1 cellular context compared by ENCODE assay signal in genomic region chr6:41027799-41028617, GRCh38.
TF ChIP-seq lines count a peak whose summit lies in the region.

No MANE protein-coding gene starts in this region.

TF ChIP-seq in K562, 482 proteins besides CTCF, POLR2A, EP300 and RAD21 (continued from another document and continues in another):
- TF ChIP-seq CHD7 (IDR thresholded peaks at IDR 0.05; ENCODE audit: low read depth, low read length) (no peak), XRCC5 (IDR thresholded peaks at IDR 0.05; ENCODE audit: low read depth, low read length) (0 out of 2 replicates have a peak, but pooled peaks have one; percentile 46), ZNF57 (CRISPR knock-in tag; IDR thresholded peaks at IDR 0.05) (no peak), KDM2B (CRISPR knock-in tag; IDR thresholded peaks at IDR 0.05) (no peak), POLR2G (IDR thresholded peaks at IDR 0.05; ENCODE audit: low read depth, low read length) (peak; percentile 72), ZNF165 (CRISPR knock-in tag; IDR thresholded peaks at IDR 0.05; ENCODE audit: borderline replicate concordance) (no peak; the same call in 1 of the 2 replicates), CTCFL (IDR thresholded peaks at IDR 0.05; ENCODE audit: borderline replicate concordance, insufficient read depth, low read depth, low read length, poor library complexity, severe bottlenecking) (peak; percentile 57), RB1 (IDR thresholded peaks at IDR 0.05; ENCODE audit: low read depth) (peak; percentile 97), THAP12 (CRISPR knock-in tag; IDR thresholded peaks at IDR 0.05) (no peak), ZNF436 (CRISPR knock-in tag; IDR thresholded peaks at IDR 0.05) (no peak), U2AF1 (optimal IDR thresholded peaks at IDR 0.05; ENCODE audit: low read depth, low read length) (no peak), EGR1 (conservative IDR thresholded peaks at IDR 0.05) (0 out of 2 replicates have a peak, but pooled peaks have one; percentile 24), ZNF134 (CRISPR knock-in tag; conservative IDR thresholded peaks at IDR 0.05) (peak; percentile 41; the same call in 1 of the 2 replicates), PPARD (CRISPR knock-in tag; IDR thresholded peaks at IDR 0.05) (no peak), NFXL1 (CRISPR knock-in tag; IDR thresholded peaks at IDR 0.05) (no peak), ZNF561 (CRISPR knock-in tag; conservative IDR thresholded peaks at IDR 0.05) (no peak), ETV1 (tag; conservative IDR thresholded peaks at IDR 0.05; ENCODE audit: low read depth) (peak; percentile 68), SREBF1 (IDR thresholded peaks at IDR 0.05; ENCODE audit: borderline replicate concordance, low read depth, low read length) (no peak), ZBTB9 (CRISPR knock-in tag; IDR thresholded peaks at IDR 0.05) (0 out of 2 replicates have a peak, but pooled peaks have one; percentile 60), ZNF764 (CRISPR knock-in tag; IDR thresholded peaks at IDR 0.05; ENCODE audit: low read depth) (no peak), FOS (IDR thresholded peaks at IDR 0.05; ENCODE audit: extremely low read depth, insufficient read length) (no peak), STAT5B (CRISPR knock-in tag; IDR thresholded peaks at IDR 0.05) (no peak), ELF1 (tag; IDR thresholded peaks at IDR 0.05) (no peak), NR0B1 (IDR thresholded peaks at IDR 0.05; ENCODE audit: partially characterized antibody) (no peak), PCBP2 (IDR thresholded peaks at IDR 0.05; ENCODE audit: low read depth, low read length, poor library complexity, severe bottlenecking) (no peak), HNRNPH1 (optimal IDR thresholded peaks at IDR 0.05; ENCODE audit: low read depth, low read length) (no peak), TARDBP (IDR thresholded peaks at IDR 0.05) (no peak; the same call in 1 of the 2 replicates), CBFA2T3 (IDR thresholded peaks at IDR 0.05) (no peak), CREB3 (tag; conservative IDR thresholded peaks at IDR 0.05; ENCODE audit: low read depth) (no peak), SRSF7 (optimal IDR thresholded peaks at IDR 0.05; ENCODE audit: low read depth, low read length) (no peak), NELFE (IDR thresholded peaks at IDR 0.05; ENCODE audit: insufficient read depth, insufficient read length) (no peak), ZFX (CRISPR knock-in tag; IDR thresholded peaks at IDR 0.05) (no peak; the same call in 1 of the 2 replicates), RUNX1 (IDR thresholded peaks at IDR 0.05; ENCODE audit: low read depth) (no peak), GABPB1 (CRISPR knock-in tag; IDR thresholded peaks at IDR 0.05) (peak; percentile 82), ZNF707 (CRISPR knock-in tag; conservative IDR thresholded peaks at IDR 0.05) (no peak), SIN3B (IDR thresholded peaks at IDR 0.05; ENCODE audit: low read depth) (peak; percentile 40; the same call in 1 of the 2 replicates), JUN (IDR thresholded peaks at IDR 0.05; ENCODE audit: borderline replicate concordance, low read depth, low read length) (no peak), JUN (CRISPR knock-in tag; IDR thresholded peaks at IDR 0.05; ENCODE audit: borderline replicate concordance) (0 out of 2 replicates have a peak, but pooled peaks have one; percentile 51), ZNF589 (CRISPR knock-in tag; IDR thresholded peaks at IDR 0.05; ENCODE audit: low read depth) (peak; percentile 79; the same call in 1 of the 2 replicates), ATF4 (CRISPR knock-in tag; IDR thresholded peaks at IDR 0.05) (no peak), KLF13 (tag; IDR thresholded peaks at IDR 0.05; ENCODE audit: borderline replicate concordance, low read depth) (peak; percentile 51; the same call in 1 of the 2 replicates), ZZZ3 (IDR thresholded peaks at IDR 0.05) (no peak), ZNF444 (CRISPR knock-in tag; IDR thresholded peaks at IDR 0.05) (no peak), NR2F6 (CRISPR knock-in tag; IDR thresholded peaks at IDR 0.05) (no peak), PML (IDR thresholded peaks at IDR 0.05; ENCODE audit: low read length) (no peak), CBX2 (IDR thresholded peaks at IDR 0.05; ENCODE audit: insufficient read depth, low read length, poor library complexity, severe bottlenecking) (no peak), WHSC1 (IDR thresholded peaks at IDR 0.05; ENCODE audit: low read length) (no peak), PTBP1 (IDR thresholded peaks at IDR 0.05; ENCODE audit: low read depth, low read length) (no peak), TEAD1 (CRISPR knock-in tag; IDR thresholded peaks at IDR 0.05) (peak in 1 of 2 experiments; percentile 73; a peak in 1 of 4 replicates)
